In genomic region chr10:89352039-89352597, GRCh38 we compare ENCODE assay signal across 8 cellular contexts. TPM values are rescaled to one million over a fixed set of nuclear protein-coding genes. Genes with fewer than 3 reads are reported as not detected.
DNase-seq lines count a peak whose midpoint lies in the region; ATAC-seq and TF ChIP-seq lines count a peak whose summit lies in the region.

No MANE protein-coding gene starts in this region.

- no peaks in the 10 kb centered on the region for H3K27me3 Mint-ChIP-seq in mesothelial cell of epicardium (ENCODE audit: low read depth)
- H3K27me3 Mint-ChIP-seq in activated T-cell treated with anti-CD3 and anti-CD28 coated beads, Interleukin-2, amount 50 U/mL, for 4 hours (ENCODE audit: low read depth) = peaks cover 11% of the 10 kb centered on the region

- H3K4me1 Mint-ChIP-seq in mesothelial cell of epicardium = peaks cover 60% of the 10 kb centered on the region
- peaks cover 35% of the 10 kb centered on the region for H3K4me1 Mint-ChIP-seq in activated T-cell treated with anti-CD3 and anti-CD28 coated beads, Interleukin-2, amount 50 U/mL, for 4 hours (ENCODE audit: low read depth)

- no peak for TF ChIP-seq CTCF in mesothelial cell of epicardium (IDR thresholded peaks at IDR 0.05; ENCODE audit: unreplicated experiment)

- peak; percentile 49 for ATAC-seq in HG03439 (IDR thresholded peaks at IDR 0.05; ENCODE audit: unreplicated experiment)
- ATAC-seq in activated T-cell treated with anti-CD3 and anti-CD28 coated beads, Interleukin-2, amount 50 U/mL, for 4 hours = no peak

- peaks cover 6% of the 10 kb centered on the region for H3K9me3 Mint-ChIP-seq in mesothelial cell of epicardium
- H3K9me3 Mint-ChIP-seq in activated T-cell treated with anti-CD3 and anti-CD28 coated beads, Interleukin-2, amount 50 U/mL, for 4 hours = no peaks in the 10 kb centered on the region

- H3K27ac Mint-ChIP-seq in mesothelial cell of epicardium = peak overlapping the region; percentile 100

- peaks cover 7% of the 10 kb centered on the region for H3K36me3 Mint-ChIP-seq in mesothelial cell of epicardium
- H3K36me3 Mint-ChIP-seq in activated T-cell treated with anti-CD3 and anti-CD28 coated beads, Interleukin-2, amount 50 U/mL, for 4 hours (ENCODE audit: insufficient read depth) = peaks cover 2% of the 10 kb centered on the region

- DNase-seq in ELF-1 (ENCODE audit: low read depth, low spot score) (peak; percentile 11), caudate nucleus (lab: John Stamatoyannopoulos, UW) (no peak), mesothelial cell of epicardium (ENCODE audit: low spot score in 2 of 2, unreplicated experiment in 2 of 2) (peak in 1 of 2 experiments; percentile 45), NCI-H2171 (lab: John Stamatoyannopoulos, UW) (no peak), DMS79 (lab: John Stamatoyannopoulos, UW) (no peak)
- DNase-seq in stimulated activated CD4-positive, alpha-beta T cell treated with anti-CD3 and anti-CD28 coated beads, Interleukin-4, amount 100 ng/mL, for 1 hour = no peak
- no peak for DNase-seq in activated T-cell treated with anti-CD3 and anti-CD28 coated beads, Interleukin-2, amount 50 U/mL, for 4 hours

- peak overlapping the region; percentile 28 for H3K4me3 Mint-ChIP-seq in mesothelial cell of epicardium
- H3K4me3 Mint-ChIP-seq in activated T-cell treated with anti-CD3 and anti-CD28 coated beads, Interleukin-2, amount 50 U/mL, for 4 hours = no peak overlapping the region

- H3K27ac ChIP-seq in caudate nucleus (ENCODE audit: low read depth, low read length) = peak overlapping the region; percentile 7

RNA-seq across cellular contexts. Expression of gene IFIT3, which starts 24.3 kb away (rescaled TPM):
- 14.3 to 17.8 TPM (median 14.9 TPM) in 3 replicates for total RNA-seq in mesothelial cell of epicardium
- 1 to 10 TPM; 2.1 to 3.9 (median 3.4) TPM for total RNA-seq in activated T-cell treated with anti-CD3 and anti-CD28 coated beads, Interleukin-2, amount 50 U/mL, for 4 hours

RNA-seq across cellular contexts. Expression of gene IFIT1B, which starts 25.7 kb away (rescaled TPM):
- not detected in 3 replicates for total RNA-seq in mesothelial cell of epicardium
- total RNA-seq in activated T-cell treated with anti-CD3 and anti-CD28 coated beads, Interleukin-2, amount 50 U/mL, for 4 hours = not detected

RNA-seq across cellular contexts. Expression of gene IFIT1, which starts 40.3 kb away (rescaled TPM):
- 34.5 to 44.1 TPM (median 35.4 TPM) in 3 replicates for total RNA-seq in mesothelial cell of epicardium
- under 1 TPM; 0.13 to 0.41 (median 0.28) TPM for total RNA-seq in activated T-cell treated with anti-CD3 and anti-CD28 coated beads, Interleukin-2, amount 50 U/mL, for 4 hours

RNA-seq across cellular contexts. Expression of gene IFIT2, which starts 50.3 kb away (rescaled TPM):
- total RNA-seq in mesothelial cell of epicardium = 2.3 to 3.6 TPM (median 2.9 TPM) in 3 replicates
- 1 to 10 TPM in 2 of 3 donors, under 1 TPM in 1; 0.87 to 1.7 (median 1.5) TPM for total RNA-seq in activated T-cell treated with anti-CD3 and anti-CD28 coated beads, Interleukin-2, amount 50 U/mL, for 4 hours

Comparison
In these comparisons a context has a peak if more than half of its experiments do, and no peak if none do; other contexts are left out.
1. RNA of gene IFIT1, which starts 40.3 kb away (total RNA-seq): 34.5 to 44.1 TPM in mesothelial cell of epicardium; 0.13 to 0.41 TPM in activated T-cell treated with anti-CD3 and anti-CD28 coated beads, Interleukin-2, amount 50 U/mL, for 4 hours; every median in the first group is over 10 times any median in the second.